Comparison of ENCODE assay signal across 8 cellular contexts in genomic region chr7:103343758-103344452, GRCh38. TPM values are rescaled to one million over a fixed set of nuclear protein-coding genes. Genes with fewer than 3 reads are reported as not detected.
DNase-seq lines count a peak whose midpoint lies in the region; ATAC-seq and TF ChIP-seq lines count a peak whose summit lies in the region.

No MANE protein-coding gene starts in this region.

- H3K27me3 ChIP-seq in Karpas-422 (ENCODE audit: low read length) (no peaks in the 10 kb centered on the region), esophagus (ENCODE audit: control insufficient read depth in 1 of 2, insufficient read depth in 2 of 2, low read length in 2 of 2) (no peaks in the 10 kb centered on the region), neural cell (ENCODE audit: insufficient read depth, low read depth, low read length) (no peaks in the 10 kb centered on the region), transverse colon (no peaks in the 10 kb centered on the region)

- in situ Hi-C loops in transverse colon (cut with MboI; ENCODE audit: low pct_ligation_motif_present in 1 of 4, low pct_unique_long_range_greater_than_20kb in 1 of 4, low sequenced_read_pairs in 3 of 4) = no loop called here

- TF ChIP-seq EP300 in neural cell (conservative IDR thresholded peaks at IDR 0.05; ENCODE audit: poor library complexity, severe bottlenecking) (no peak), transverse colon (IDR thresholded peaks at IDR 0.05; ENCODE audit: low read depth) (no peak)

- H3K9ac ChIP-seq in Karpas-422 (ENCODE audit: low read length) = peak overlapping the region; percentile 92
- H3K9ac ChIP-seq in neural cell (ENCODE audit: low read length) = peak overlapping the region; percentile 76

- H3K27ac ChIP-seq in Karpas-422 (ENCODE audit: low read length) (peak overlapping the region; percentile 65), esophagus (ENCODE audit: low read depth in 2 of 2, low read length in 1 of 2) (peak overlapping the region; percentile 68 to 87), neural cell (ENCODE audit: low read length) (peak overlapping the region; percentile 65), transverse colon (peak overlapping the region; percentile 86 to 94 (median 90))

- intact Hi-C loops in transverse colon (cut with DNase I; ENCODE audit: low total_unique reads) = no loop called here

- ATAC-seq in GM21390 (IDR thresholded peaks at IDR 0.05; ENCODE audit: unreplicated experiment) (peak; percentile 4), GM19452 (IDR thresholded peaks at IDR 0.05; ENCODE audit: unreplicated experiment) (no peak)

- H3K4me1 ChIP-seq in Karpas-422 (ENCODE audit: low read length) (peaks cover 31% of the 10 kb centered on the region), esophagus (ENCODE audit: control insufficient read depth in 2 of 2, insufficient read depth in 2 of 2, low read length in 1 of 2) (no peaks in the 10 kb centered on the region), transverse colon (peaks cover 11 to 42% (median 23%) of the 10 kb centered on the region in 4 donors)

- H3K79me2 ChIP-seq in Karpas-422 (ENCODE audit: low read length) = peaks cover 88% of the 10 kb centered on the region
- H3K79me2 ChIP-seq in neural cell (replicated peaks; ENCODE audit: insufficient read depth, low read length) = peaks cover 40% of the 10 kb centered on the region

- H4K20me1 ChIP-seq in Karpas-422 (ENCODE audit: insufficient read depth, low read depth, low read length) (peaks cover 5% of the 10 kb centered on the region; the same call in 1 of the 2 replicates), neural cell (ENCODE audit: insufficient read depth) (no peaks in the 10 kb centered on the region)

- WGBS in esophagus, 2 donors = 1% methylated on average over 26 of the region's 26 CpGs
- WGBS in transverse colon (ENCODE audit: low coverage in 1 of 2), 2 donors = 0 to 1% methylated on average over 2 to 26 of the region's 26 CpGs

- H3K4me3 ChIP-seq in Karpas-422 (ENCODE audit: low read length) (peak overlapping the region; percentile 78), esophagus (ENCODE audit: low read depth in 1 of 2, low read length in 2 of 2) (peak overlapping the region; percentile 89 to 92), neural cell (ENCODE audit: low read length) (peak overlapping the region; percentile 97), transverse colon (peak overlapping the region; percentile 71 to 99 (median 82))

- DNase-seq in Daoy (ENCODE audit: low read depth) (peak; percentile 66), Karpas-422 (peak; percentile 73), transverse colon (peak; percentile 36)
- DNase-seq in activated CD4-positive, alpha-beta T cell treated with anti-CD3 and anti-CD28 coated beads, Interleukin-2, amount 50 U/mL, for 48 hours = peak; percentile 28 to 40

- H3F3A ChIP-seq in neural cell (ENCODE audit: insufficient read depth, low read length, poor library complexity, severe bottlenecking) = no peaks in the 10 kb centered on the region

- H3K9me3 ChIP-seq in Karpas-422 (ENCODE audit: low read length) (no peaks in the 10 kb centered on the region), esophagus (ENCODE audit: control insufficient read depth in 2 of 2, insufficient read depth in 1 of 2, low read depth in 1 of 2, low read length in 1 of 2) (no peaks in the 10 kb centered on the region), neural cell (ENCODE audit: low read length) (no peaks in the 10 kb centered on the region), transverse colon (no peaks in the 10 kb centered on the region)

- H3K4me2 ChIP-seq in Karpas-422 (ENCODE audit: low read depth, low read length, poor library complexity, severe bottlenecking) (peak overlapping the region; percentile 78), neural cell (ENCODE audit: low read length) (peak overlapping the region; percentile 95)

- TF ChIP-seq CTCF in neural cell (IDR thresholded peaks at IDR 0.05; ENCODE audit: poor library complexity, severe bottlenecking) (no peak), transverse colon (IDR thresholded peaks at IDR 0.05) (no peak)

- H2AFZ ChIP-seq in Karpas-422 (ENCODE audit: low read length) = peak overlapping the region; percentile 27; the same call in 1 of the 2 replicates
- peak overlapping the region; percentile 59 for H2AFZ ChIP-seq in neural cell (ENCODE audit: low read depth, low read length)

- no peak for TF ChIP-seq RAD21 in neural cell (conservative IDR thresholded peaks at IDR 0.05)

- TF ChIP-seq POLR2A in transverse colon (IDR thresholded peaks at IDR 0.05) = no peak

- H3K36me3 ChIP-seq in Karpas-422 (ENCODE audit: insufficient read depth, low read length) (peaks cover 28% of the 10 kb centered on the region), esophagus (ENCODE audit: control insufficient read depth in 2 of 2, insufficient read depth in 2 of 2, low read length in 1 of 2) (peaks cover 4 to 6% of the 10 kb centered on the region in 2 donors), neural cell (ENCODE audit: insufficient read depth, low read length) (no peaks in the 10 kb centered on the region), transverse colon (peaks cover 0 to 16% (median 0%) of the 10 kb centered on the region in 4 donors)

- no peaks in the 10 kb centered on the region for H3K9me2 ChIP-seq in Karpas-422 (replicated peaks; ENCODE audit: insufficient read depth, low read length)
- no peaks in the 10 kb centered on the region for H3K9me2 ChIP-seq in neural cell (ENCODE audit: insufficient read depth, low read length)

TF ChIP-seq in neural cell, 6 proteins besides CTCF, POLR2A, EP300 and RAD21:
- TF ChIP-seq POLR2AphosphoS5 (IDR thresholded peaks at IDR 0.05) = no peak
- TF ChIP-seq TAF1 (IDR thresholded peaks at IDR 0.05; ENCODE audit: low read depth) = no peak
- no peak for TF ChIP-seq MXI1 (conservative IDR thresholded peaks at IDR 0.05; ENCODE audit: poor library complexity, severe bottlenecking)
- no peak for TF ChIP-seq EZH2 (IDR thresholded peaks at IDR 0.05; ENCODE audit: borderline replicate concordance, insufficient read depth, low read length, poor library complexity, severe bottlenecking)
- TF ChIP-seq SMC3 (conservative IDR thresholded peaks at IDR 0.05; ENCODE audit: poor library complexity) = no peak
- TF ChIP-seq REST (IDR thresholded peaks at IDR 0.05; ENCODE audit: borderline replicate concordance) = no peak
TF ChIP-seq in neural cell: peak in this region for 0.

RNA-seq across cellular contexts. Expression of gene DNAJC2, which starts 0.7 kb away (rescaled TPM):
- total RNA-seq in Daoy (2014; rRNA removed; shearing (Covaris generic)) = 93.0 and 132 TPM in 2 replicates
- total RNA-seq in Karpas-422 (2014; rRNA removed; shearing (Covaris generic); ENCODE audit: low replicate concordance) = 24.7 and 29.7 TPM in 2 replicates
- polyA plus RNA-seq in esophagus (10 to 100 TPM; 15.6 to 18.5 TPM), neural cell (26.2 and 29.7 TPM in 2 replicates)
- 22.2 and 24.8 TPM in 2 replicates for polyA minus RNA-seq in neural cell
- 10 to 100 TPM; 16.4 to 48.6 (median 27.7) TPM for total RNA-seq in transverse colon

RNA-seq across cellular contexts. Expression of gene PSMC2, which starts 3.5 kb away (rescaled TPM):
- 992 and 1,238 TPM in 2 replicates for total RNA-seq in Daoy (2014; rRNA removed; shearing (Covaris generic))
- 69.4 and 107 TPM in 2 replicates for total RNA-seq in Karpas-422 (2014; rRNA removed; shearing (Covaris generic); ENCODE audit: low replicate concordance)
- polyA plus RNA-seq in esophagus (100 to 1,000 TPM in 1 of 2 donors, 10 to 100 TPM in 1; 57.9 to 115 TPM), neural cell (192 and 206 TPM in 2 replicates)
- polyA minus RNA-seq in neural cell = 103 and 119 TPM in 2 replicates
- total RNA-seq in transverse colon = 10 to 100 TPM in 3 of 4 donors, 1 to 10 TPM in 1; 5.2 to 88.6 (median 55.7) TPM

RNA-seq across cellular contexts. Expression of gene PMPCB, which starts 46.7 kb away (rescaled TPM):
- total RNA-seq in Daoy (2014; rRNA removed; shearing (Covaris generic)) = 211 and 222 TPM in 2 replicates
- 74.6 and 117 TPM in 2 replicates for total RNA-seq in Karpas-422 (2014; rRNA removed; shearing (Covaris generic); ENCODE audit: low replicate concordance)
- polyA plus RNA-seq in esophagus (10 to 100 TPM; 32.9 to 47.4 TPM), neural cell (130 and 138 TPM in 2 replicates)
- 85.5 and 95.2 TPM in 2 replicates for polyA minus RNA-seq in neural cell
- total RNA-seq in transverse colon = 10 to 100 TPM; 20.6 to 64.6 (median 46.3) TPM
